ENCODE assay signal across 20 cellular contexts in genomic region chr17:6476834-6477210, GRCh38. TPM values are rescaled to one million over a fixed set of nuclear protein-coding genes. Genes with fewer than 3 reads are reported as not detected.
"Had no signal": no experiment of that assay in that cellular context is flagged by ENCODE, and none has a peak within 500 bp of the region (broad histone marks: within the 10 kb centered on the region; RNA-seq: fewer than 3 reads in every experiment).

No MANE protein-coding gene starts in this region.

- ATAC-seq: activated CD8-positive, alpha-beta T cell treated with anti-CD3 and anti-CD28 coated beads, Interleukin-2, amount 10 ng/mL, durations not matched to agents 7 days and 5 days; activated naive CD8-positive, alpha-beta T cell treated with anti-CD3 and anti-CD28 coated beads, Interleukin-2, amount 50 U/mL, for 24 hours; effector memory CD8-positive, alpha-beta T cell; left cardiac atrium; mucosa of descending colon; naive thymus-derived CD8-positive, alpha-beta T cell; WTC11 had no signal

- H3K4me1 Mint-ChIP-seq: activated naive CD8-positive, alpha-beta T cell treated with anti-CD3 and anti-CD28 coated beads, Interleukin-2, amount 50 U/mL, for 24 hours; immature natural killer cell had no signal

- H3K4me3 ChIP-seq: mucosa of descending colon, sigmoid colon had no signal

- H3K9me3 ChIP-seq: mucosa of descending colon, sigmoid colon had no signal

- H3K27me3 Mint-ChIP-seq: progenitor cell of endocrine pancreas; stimulated activated naive CD8-positive, alpha-beta T cell treated with anti-CD3 and anti-CD28 coated beads, Interleukin-15, Interleukin-2, amounts not matched to agents 100 ng/mL and 50 ng/mL, for 24 hours had no signal

- H3K9me3 Mint-ChIP-seq: activated naive CD8-positive, alpha-beta T cell treated with anti-CD3 and anti-CD28 coated beads, Interleukin-2, amount 50 U/mL, for 24 hours; effector memory CD8-positive, alpha-beta T cell; immature natural killer cell; naive thymus-derived CD8-positive, alpha-beta T cell; stimulated activated naive CD8-positive, alpha-beta T cell treated with anti-CD3 and anti-CD28 coated beads, Interleukin-15, Interleukin-2, amounts not matched to agents 100 ng/mL and 50 ng/mL, for 24 hours; WTC11 had no signal

- H3K27me3 ChIP-seq: sigmoid colon had no signal

- H3K4me3 Mint-ChIP-seq: activated CD8-positive, alpha-beta T cell treated with anti-CD3 and anti-CD28 coated beads, Interleukin-2, amount 10 ng/mL, durations not matched to agents 7 days and 5 days; activated naive CD8-positive, alpha-beta T cell treated with anti-CD3 and anti-CD28 coated beads, Interleukin-2, amount 50 U/mL, for 24 hours; effector memory CD8-positive, alpha-beta T cell; immature natural killer cell; naive thymus-derived CD8-positive, alpha-beta T cell; stimulated activated naive CD8-positive, alpha-beta T cell treated with anti-CD3 and anti-CD28 coated beads, Interleukin-15, Interleukin-2, amounts not matched to agents 100 ng/mL and 50 ng/mL, for 24 hours; WTC11 had no signal

- H3K27ac ChIP-seq: epithelial cell of prostate had no signal

- H3K36me3 ChIP-seq: sigmoid colon had no signal

- H3K27ac Mint-ChIP-seq: activated CD8-positive, alpha-beta T cell treated with anti-CD3 and anti-CD28 coated beads, Interleukin-2, amount 10 ng/mL, durations not matched to agents 7 days and 5 days; activated naive CD8-positive, alpha-beta T cell treated with anti-CD3 and anti-CD28 coated beads, Interleukin-2, amount 50 U/mL, for 24 hours; effector memory CD8-positive, alpha-beta T cell; immature natural killer cell; progenitor cell of endocrine pancreas; stimulated activated naive CD8-positive, alpha-beta T cell treated with anti-CD3 and anti-CD28 coated beads, Interleukin-15, Interleukin-2, amounts not matched to agents 100 ng/mL and 50 ng/mL, for 24 hours; WTC11 had no signal

- DNase-seq: activated CD4-positive, alpha-beta T cell treated with anti-CD3 and anti-CD28 coated beads for 48 hours; activated CD8-positive, alpha-beta memory T cell treated with anti-CD3 and anti-CD28 coated beads, Interleukin-2, amount 50 U/mL, for 48 hours; activated CD8-positive, alpha-beta T cell treated with anti-CD3 and anti-CD28 coated beads, Interleukin-2, amount 10 ng/mL, durations not matched to agents 7 days and 5 days; activated naive CD4-positive, alpha-beta T cell; activated naive CD8-positive, alpha-beta T cell treated with anti-CD3 and anti-CD28 coated beads, Interleukin-2, amount 50 U/mL, for 24 hours; effector memory CD8-positive, alpha-beta T cell; immature natural killer cell; left cardiac atrium; naive thymus-derived CD8-positive, alpha-beta T cell; sigmoid colon; stimulated activated CD4-positive, alpha-beta T cell treated with anti-CD3 and anti-CD28 coated beads, Interleukin-12 subunit alpha, Interleukin-12 subunit beta, amount 100 ng/mL, for 4 hours; stimulated activated CD4-positive, alpha-beta T cell treated with anti-CD3 and anti-CD28 coated beads, Interleukin-2, amount 100 ng/mL, for 48 hours had no signal

- H3K36me3 Mint-ChIP-seq: immature natural killer cell; naive thymus-derived CD8-positive, alpha-beta T cell; WTC11 had no signal

RNA-seq across cellular contexts. Expression of gene PIMREG, which starts 32.6 kb away (rescaled TPM):
- total RNA-seq: naive thymus-derived CD8-positive, alpha-beta T cell; sigmoid colon had no signal

RNA-seq across cellular contexts. Expression of gene AIPL1, which starts 41.9 kb away (rescaled TPM):
- total RNA-seq: activated CD8-positive, alpha-beta T cell treated with anti-CD3 and anti-CD28 coated beads, Interleukin-2, amount 10 ng/mL, durations not matched to agents 7 days and 5 days; left cardiac atrium; lung microvascular endothelial cell; mucosa of descending colon; naive thymus-derived CD8-positive, alpha-beta T cell; progenitor cell of endocrine pancreas; sigmoid colon; T-helper 1 cell treated with Interleukin-12 subunit alpha and Interleukin-12 subunit beta and Interleukin-4 antibody, amounts not matched to agents 30 ng/mL and 1 ng/mL, for 36 hours; urinary bladder had no signal
- polyA plus RNA-seq: immature natural killer cell; naive thymus-derived CD8-positive, alpha-beta T cell; sigmoid colon; urinary bladder had no signal
